19 cellular contexts compared by ENCODE assay signal in genomic region chr16:81956213-81956948, GRCh38. TPM values are rescaled to one million over a fixed set of nuclear protein-coding genes. Genes with fewer than 3 reads are reported as not detected.
DNase-seq lines count a peak whose midpoint lies in the region; ATAC-seq and TF ChIP-seq lines count a peak whose summit lies in the region.
"Had no signal": no experiment of that assay in that cellular context is flagged by ENCODE, and none has a peak within 500 bp of the region (broad histone marks: within the 10 kb centered on the region; RNA-seq: fewer than 3 reads in every experiment).

No MANE protein-coding gene starts in this region.

- 71% methylated on average over 8 of the region's 9 CpGs for WGBS in mammary epithelial cell (ENCODE audit: low coverage, missing lambda C conversion rate)

- no peak overlapping the region for H2AFZ ChIP-seq in mammary epithelial cell (ENCODE audit: low read depth, low read length)

- ATAC-seq in lower lobe of right lung (peak; percentile 45 to 59), HG02623 (IDR thresholded peaks at IDR 0.05; ENCODE audit: unreplicated experiment) (no peak)
- ATAC-seq in stimulated activated naive CD8-positive, alpha-beta T cell treated with anti-CD3 and anti-CD28 coated beads, Interleukin-15, Interleukin-2, amounts not matched to agents 100 U/mL and 50 U/mL, for 24 hours = no peak
- ATAC-seq: activated T-helper 17 cell treated with anti-CD3 and anti-CD28 coated beads, Interleukin-2, amount 50 U/mL, for 72 hours; stimulated activated naive CD8-positive, alpha-beta T cell treated with anti-CD3 and anti-CD28 coated beads, Interleukin-15, amount 100 ng/mL, for 72 hours had no signal

- DNase-seq in COLO829 (ENCODE audit: low spot score) (peak; percentile 22), mammary epithelial cell (peak; percentile 73), lower lobe of right lung (peak; percentile 65), iPS-NIHi7 (ENCODE audit: extremely low spot score) (no peak)
- DNase-seq in stimulated activated naive CD8-positive, alpha-beta T cell treated with anti-CD3 and anti-CD28 coated beads, Interleukin-15, Interleukin-2, amounts not matched to agents 100 U/mL and 50 U/mL, for 24 hours = no peak
- no peak for DNase-seq in central memory CD4-positive, alpha-beta T cell
- DNase-seq: activated CD4-positive, alpha-beta memory T cell treated with anti-CD3 and anti-CD28 coated beads for 36 hours; C1 segment of cervical spinal cord; H7; kidney glomerular epithelial cell; NCI-H1092; NCI-H526; stimulated activated naive CD8-positive, alpha-beta T cell treated with anti-CD3 and anti-CD28 coated beads, Interleukin-15, amount 100 ng/mL, for 72 hours had no signal

- H3K4me3 ChIP-seq in mammary epithelial cell (replicated peaks in 1 of 3; ENCODE audit: insufficient read depth in 1 of 3, low read depth in 2 of 3, low read length in 3 of 3) (no peak overlapping the region), lower lobe of right lung (no peak overlapping the region)
- H3K4me3 ChIP-seq: skin epidermis had no signal

- H3K27me3 ChIP-seq in mammary epithelial cell (ENCODE audit: insufficient read depth, low read length) = no peaks in the 10 kb centered on the region
- H3K27me3 ChIP-seq in lower lobe of right lung (ENCODE audit: low read depth) = no peaks in the 10 kb centered on the region

- no peak overlapping the region for H3K4me2 ChIP-seq in mammary epithelial cell (ENCODE audit: insufficient read depth, low read depth, low read length)

- H3K9me3 ChIP-seq in mammary epithelial cell (replicated peaks; ENCODE audit: insufficient read depth, low read length) (peaks cover 4% of the 10 kb centered on the region), lower lobe of right lung (peaks cover 6% of the 10 kb centered on the region)

- H3K4me1 ChIP-seq in mammary epithelial cell (ENCODE audit: insufficient read depth, low read length) = no peaks in the 10 kb centered on the region
- H3K4me1 ChIP-seq in lower lobe of right lung = no peaks in the 10 kb centered on the region

- TF ChIP-seq EP300 in Ishikawa (IDR thresholded peaks at IDR 0.05; ENCODE audit: borderline replicate concordance) = no peak

- CTCF ChIA-PET in mammary epithelial cell (lab: Charles Lee; ENCODE audit: low non-redundant PET) = no interaction called here

- H3K79me2 ChIP-seq in mammary epithelial cell (ENCODE audit: insufficient read depth, low read length) = no peaks in the 10 kb centered on the region

- H3K27ac ChIP-seq in mammary epithelial cell (ENCODE audit: insufficient read depth, low read depth, low read length) = no peak overlapping the region
- no peak overlapping the region for H3K27ac ChIP-seq in lower lobe of right lung

- H4K20me1 ChIP-seq in mammary epithelial cell (ENCODE audit: insufficient read depth, low read length) = no peaks in the 10 kb centered on the region

- TF ChIP-seq RAD21 in Ishikawa (IDR thresholded peaks at IDR 0.05; ENCODE audit: low read depth) = no peak

- in situ Hi-C loops in mammary epithelial cell (cut with MboI; ENCODE audit: low sequenced_read_pairs in 2 of 2) = no loop called here

- no TSS peak for BruUV-seq in mammary epithelial cell (replicated peaks; lab: Mats Ljungman, UMichigan)

- no peak overlapping the region for H3K9ac ChIP-seq in mammary epithelial cell (ENCODE audit: insufficient read depth, low read length)

- TF ChIP-seq CTCF in mammary epithelial cell (conservative IDR thresholded peaks at IDR 0.05 in 1 of 2, IDR thresholded peaks at IDR 0.05 in 1 of 2; ENCODE audit: extremely low read depth in 1 of 2, insufficient read depth in 1 of 2, low read depth in 1 of 2, low read length in 2 of 2) = no peak
- no peak for TF ChIP-seq CTCF in lower lobe of right lung (IDR thresholded peaks at IDR 0.05)

- intact Hi-C loops in mammary epithelial cell (cut with micrococcal nuclease) (no loop called here), lower lobe of right lung (cut with DNase I) (no loop called here)

- dilution Hi-C loops in mammary epithelial cell (cut with HindIII; ENCODE audit: low sequenced_read_pairs) = no loop called here

- H3K36me3 ChIP-seq in mammary epithelial cell (ENCODE audit: insufficient read depth, low read length) = no peaks in the 10 kb centered on the region
- peaks cover 30% of the 10 kb centered on the region for H3K36me3 ChIP-seq in lower lobe of right lung

TF ChIP-seq in Ishikawa, 13 proteins besides CTCF, POLR2A, EP300 and RAD21:
- no peak for TF ChIP-seq MAX (IDR thresholded peaks at IDR 0.05)
- TF ChIP-seq CEBPB (IDR thresholded peaks at IDR 0.05) = peak; percentile 37; the same call in 1 of the 2 replicates

RNA-seq across cellular contexts. Expression of gene SDR42E1, which starts 54.9 kb away (rescaled TPM):
- total RNA-seq in mammary epithelial cell (10 to 100 TPM; 19.7 to 21.5 TPM), lower lobe of right lung (8.4 TPM)
- 10.6 TPM for polyA plus RNA-seq in mammary epithelial cell
- polyA minus RNA-seq in mammary epithelial cell = 30.8 TPM
- total RNA-seq: astrocyte, neural crest cell had no signal

Comparison
In these comparisons a context has a peak if more than half of its experiments do, and no peak if none do; other contexts are left out.
1. DNase-seq: peak in COLO829 (single experiment), mammary epithelial cell (single experiment) and lower lobe of right lung (single experiment); none in stimulated activated naive CD8-positive, alpha-beta T cell treated with anti-CD3 and anti-CD28 coated beads, Interleukin-15, Interleukin-2, amounts not matched to agents 100 U/mL and 50 U/mL, for 24 hours (single experiment), central memory CD4-positive, alpha-beta T cell (single experiment) and iPS-NIHi7 (single experiment).
2. ATAC-seq: peak in lower lobe of right lung (2 of 2); none in stimulated activated naive CD8-positive, alpha-beta T cell treated with anti-CD3 and anti-CD28 coated beads, Interleukin-15, Interleukin-2, amounts not matched to agents 100 U/mL and 50 U/mL, for 24 hours (single experiment) and HG02623 (single experiment).